10 cellular contexts compared by ENCODE assay signal in genomic region chr1:44418022-44418673, GRCh38. TPM values are rescaled to one million over a fixed set of nuclear protein-coding genes. Genes with fewer than 3 reads are reported as not detected.
DNase-seq lines count a peak whose midpoint lies in the region; ATAC-seq, FAIRE-seq and TF ChIP-seq lines count a peak whose summit lies in the region.
"Had no signal": no experiment of that assay in that cellular context is flagged by ENCODE, and none has a peak within 500 bp of the region (broad histone marks: within the 10 kb centered on the region; RNA-seq: fewer than 3 reads in every experiment).

No MANE protein-coding gene starts in this region.

- TF ChIP-seq EP300 in H1 (IDR thresholded peaks at IDR 0.05; ENCODE audit: borderline replicate concordance in 1 of 2, low read depth in 2 of 2, low read length in 2 of 2) = no peak

- no peak for TF ChIP-seq RAD21 in H1 (IDR thresholded peaks at IDR 0.05 in 1 of 2, conservative IDR thresholded peaks at IDR 0.05 in 1 of 2; ENCODE audit: low read depth in 2 of 2, low read length in 2 of 2)

- H3K36me3 ChIP-seq in ACC112 (ENCODE audit: insufficient read depth, low read length) = no peaks in the 10 kb centered on the region
- no peaks in the 10 kb centered on the region for H3K36me3 ChIP-seq in HUES6 (ENCODE audit: control insufficient read depth, insufficient read depth, low read length)
- peaks cover 0 to 15% (median under 1%) of the 10 kb centered on the region in 4 experiments; a peak in 2 of 8 replicates for H3K36me3 ChIP-seq in H1 (ENCODE audit: control insufficient read depth in 2 of 4, insufficient read depth in 4 of 4, low read length in 3 of 4)

- no peaks in the 10 kb centered on the region for H3K9me3 Mint-ChIP-seq in neural crest cell

- H2BK5ac ChIP-seq in H1 (ENCODE audit: low read depth, low read length) = peak overlapping the region; percentile 21; the same call in 1 of the 2 replicates

- peak overlapping the region; percentile 33; the same call in 1 of the 2 replicates for H2BK12ac ChIP-seq in H1 (ENCODE audit: low read depth, low read length)

- no peak overlapping the region for H3K56ac ChIP-seq in H1 (replicated peaks; ENCODE audit: insufficient read length, low read depth, low read length)

- ATAC-seq in GM21515 (IDR thresholded peaks at IDR 0.05; ENCODE audit: unreplicated experiment) = no peak
- no peak for ATAC-seq in HG02884 (IDR thresholded peaks at IDR 0.05; ENCODE audit: unreplicated experiment)

- H4K5ac ChIP-seq in H1 (ENCODE audit: insufficient read length, low read depth, low read length) = peak overlapping the region; percentile 2

- TF ChIP-seq CTCF in H1 (IDR thresholded peaks at IDR 0.05; ENCODE audit: control extremely low read depth in 1 of 3, insufficient read depth in 1 of 3, low read depth in 1 of 3, low read length in 3 of 3) (no peak), neural crest cell (conservative IDR thresholded peaks at IDR 0.05) (no peak)

- no peaks in the 10 kb centered on the region for H3K4me1 ChIP-seq in ACC112 (ENCODE audit: control insufficient read depth, insufficient read depth, low read length, unreplicated experiment)
- H3K4me1 ChIP-seq in HUES6 (ENCODE audit: control insufficient read depth, insufficient read depth, low read length) = peaks cover 26% of the 10 kb centered on the region
- peaks cover 8 to 29% (median 23%) of the 10 kb centered on the region in 4 experiments for H3K4me1 ChIP-seq in H1 (replicated peaks in 1 of 4; ENCODE audit: control insufficient read depth in 3 of 4, insufficient read depth in 4 of 4, low read length in 3 of 4)

- no peak overlapping the region for H2BK20ac ChIP-seq in H1 (ENCODE audit: low read length)

- H3K27ac ChIP-seq in ACC112 (ENCODE audit: low read depth, low read length) (no peak overlapping the region), HUES6 (ENCODE audit: low read depth, low read length) (no peak overlapping the region; the same call in 1 of the 2 replicates), H1 (ENCODE audit: low read depth, low read length) (no peak overlapping the region; the same call in 1 of the 2 replicates)

- H2AK5ac ChIP-seq in H1 (ENCODE audit: low read depth, low read length) = no peak overlapping the region

- peak overlapping the region; percentile 55 for H3K9ac ChIP-seq in HUES6 (ENCODE audit: low read length)
- peak overlapping the region in 2 of 4 experiments; percentile 1 to 45; a peak in 3 of 7 replicates for H3K9ac ChIP-seq in H1 (replicated peaks in 1 of 4; ENCODE audit: extremely low read depth in 1 of 4, low read depth in 3 of 4, low read length in 3 of 4)

- H3K23me2 ChIP-seq in H1 (ENCODE audit: low read depth, low read length) = peaks cover 10% of the 10 kb centered on the region; the same call in 1 of the 2 replicates

- no peak for DNase-seq in H1 (ENCODE audit: low read depth in 1 of 2, low spot score in 2 of 2)
- peak; percentile 28 for DNase-seq in neural crest cell (ENCODE audit: low read depth, low spot score)
- no peak for DNase-seq in NCI-H2171 (lab: John Stamatoyannopoulos, UW)
- DNase-seq in SHP77 treated with DMSO at 0.1 percent for 48 hours (lab: John Stamatoyannopoulos, UW) = no peak
- DNase-seq: amniotic stem cell, NCI-H1694 treated with DMSO at 0.1 percent for 48 hours had no signal

- peaks cover 5% of the 10 kb centered on the region; the same call in 1 of the 2 replicates for H3K79me1 ChIP-seq in H1 (ENCODE audit: low read depth, low read length)

- H3K18ac ChIP-seq in H1 (ENCODE audit: extremely low read depth, low read length) = peak overlapping the region; percentile 91

- no peak for FAIRE-seq in H1 (lab: Jason Lieb, UNC)

- CTCF ChIA-PET in H1 (lab: Charles Lee; ENCODE audit: partially characterized antibody) = interaction anchor here (0.9 kb wide), 1 partner anchor 10 kb away, joined by 3 read pairs; no protein-coding TSS in a partner anchor

- H3K4me3 Mint-ChIP-seq in neural crest cell = peak overlapping the region; percentile 84

- H3K79me2 ChIP-seq in ACC112 (ENCODE audit: control insufficient read depth, insufficient read depth, low read length, unreplicated experiment) (no peaks in the 10 kb centered on the region), H1 (ENCODE audit: control insufficient read depth in 1 of 2, insufficient read depth in 2 of 2, low read length in 2 of 2) (peaks cover 0 to 42% of the 10 kb centered on the region in 2 experiments; a peak in 2 of 4 replicates)

- H4K91ac ChIP-seq in H1 (replicated peaks; ENCODE audit: insufficient read length, low read length) = peak overlapping the region; percentile 94

- POLR2A ChIA-PET in H1 (lab: Charles Lee; ENCODE audit: partially characterized antibody) = no interaction called here

- H3K4me3 ChIP-seq in ACC112 (ENCODE audit: low read depth, low read length) (0 out of 2 replicates have a peak overlapping the region, but pooled peaks have one; percentile 22), HUES6 (ENCODE audit: low read depth, low read length) (peak overlapping the region; percentile 69), H1 (ENCODE audit: extremely low read depth in 1 of 4, insufficient read depth in 2 of 4, low read depth in 3 of 4, low read length in 4 of 4) (peak overlapping the region; percentile 44 to 69 (median 53))

- peak overlapping the region; percentile 75 for H4K8ac ChIP-seq in H1 (ENCODE audit: extremely low read depth, insufficient read depth, low read length)

- H3K27me3 ChIP-seq in ACC112 (ENCODE audit: insufficient read depth, low read length) (peaks cover 86% of the 10 kb centered on the region), HUES6 (ENCODE audit: control insufficient read depth, insufficient read depth, low read length) (peaks cover 74% of the 10 kb centered on the region), H1 (replicated peaks in 1 of 4; ENCODE audit: control insufficient read depth in 3 of 4, extremely low read depth in 1 of 4, insufficient read depth in 3 of 4, low read length in 3 of 4) (peaks cover 0 to 10% (median 4%) of the 10 kb centered on the region in 4 experiments; a peak in 5 of 7 replicates)

- H3K4ac ChIP-seq in H1 (replicated peaks; ENCODE audit: insufficient read length, low read depth, low read length) = peak overlapping the region; percentile 55

- no peak overlapping the region for H3K23ac ChIP-seq in H1 (ENCODE audit: insufficient read length)

- H2AFZ ChIP-seq in ACC112 (ENCODE audit: low read length, unreplicated experiment) (no peak overlapping the region), H1 (ENCODE audit: low read length) (peak overlapping the region; percentile 67; the same call in 1 of the 2 replicates)

- peaks cover 46% of the 10 kb centered on the region for H3K4me1 Mint-ChIP-seq in neural crest cell

- 4% methylated on average over 41 of the region's 46 CpGs; no CpG with 5 or more reads in 1 of the 2 experiments for WGBS in H1 (ENCODE audit: extremely low coverage in 1 of 2, insufficient coverage in 1 of 2, insufficient read length in 1 of 2, insufficient replicate concordance in 2 of 2, low coverage in 1 of 2, low lambda C conversion rate in 2 of 2, missing lambda C conversion rate in 1 of 2), 2 experiments

- H2BK120ac ChIP-seq in H1 (replicated peaks; ENCODE audit: low read depth, low read length) = no peak overlapping the region

- H3K27me3 Mint-ChIP-seq in neural crest cell (ENCODE audit: low read depth) = peaks cover 67% of the 10 kb centered on the region

- peak overlapping the region; percentile 80 to 98 for H3K4me2 ChIP-seq in H1 (ENCODE audit: insufficient read depth in 1 of 2, low read depth in 2 of 2, low read length in 2 of 2)

- H3K27ac Mint-ChIP-seq in neural crest cell (ENCODE audit: unreplicated experiment) = peak overlapping the region; percentile 64

- H2BK15ac ChIP-seq in H1 (ENCODE audit: low read length) = peak overlapping the region; percentile 53; the same call in 1 of the 2 replicates

- H3K14ac ChIP-seq in H1 (ENCODE audit: insufficient read length) = no peak overlapping the region

- H4K20me1 ChIP-seq in H1 (replicated peaks in 1 of 2; ENCODE audit: control insufficient read depth in 1 of 2, insufficient read depth in 2 of 2, low read length in 2 of 2) = peaks cover 0 to 12% of the 10 kb centered on the region in 2 experiments

- H3K36me3 Mint-ChIP-seq in neural crest cell (ENCODE audit: low read depth) = no peaks in the 10 kb centered on the region

- TF ChIP-seq POLR2A in H1 (IDR thresholded peaks at IDR 0.05; ENCODE audit: control extremely low read depth in 1 of 2, low read depth in 2 of 2, low read length in 2 of 2) = no peak

- H3K9me3 ChIP-seq in HUES6 (ENCODE audit: control insufficient read depth, insufficient read depth, low read depth, low read length) (no peaks in the 10 kb centered on the region), H1 (ENCODE audit: insufficient read depth in 2 of 2, low read depth in 1 of 2, low read length in 1 of 2) (no peaks in the 10 kb centered on the region)

TF ChIP-seq in H1, 55 proteins besides CTCF, POLR2A, EP300 and RAD21 (continues in another document):
- no peak for TF ChIP-seq RFX5 (IDR thresholded peaks at IDR 0.05; ENCODE audit: borderline replicate concordance, low read depth, low read length)
- TF ChIP-seq BACH1 (IDR thresholded peaks at IDR 0.05; ENCODE audit: low read length) = peak; percentile 40; the same call in 1 of the 2 replicates
- no peak for TF ChIP-seq RXRA (IDR thresholded peaks at IDR 0.05; ENCODE audit: insufficient read depth, low read depth, low read length)
- TF ChIP-seq TAF7 (optimal IDR thresholded peaks at IDR 0.05; ENCODE audit: borderline replicate concordance, low read depth, low read length) = no peak
- no peak for TF ChIP-seq POLR2AphosphoS5 (IDR thresholded peaks at IDR 0.05; ENCODE audit: low read depth, low read length)
- TF ChIP-seq ZNF274 (IDR thresholded peaks at IDR 0.05; ENCODE audit: borderline replicate concordance, extremely low read depth, low read length) = no peak
- no peak for TF ChIP-seq EZH2 (IDR thresholded peaks at IDR 0.05; ENCODE audit: low read depth, low read length, severe bottlenecking)
- peak; percentile 50 for TF ChIP-seq KDM4A (IDR thresholded peaks at IDR 0.05; ENCODE audit: low read depth, low read length, severe bottlenecking)

RNA-seq across cellular contexts. Expression of gene RNF220, which starts 13.1 kb away (rescaled TPM):
- 123 and 127 TPM in 2 replicates for total RNA-seq in H1 (2021; fragmentation: NEBNext Ultra II Directional; extraction: Animal tissue kit (Norgen Biotek cat#: 25700))
- polyA plus RNA-seq in H1 (2011; rRNA removed) = 160 and 165 TPM in 2 replicates
- 144 TPM for polyA plus RNA-seq in H1 (2011; cell fraction: cytosol; rRNA removed)
- polyA plus RNA-seq in H1 (2011; cell fraction: nucleus; rRNA removed) = 173 TPM
- polyA plus RNA-seq in H1 (2012, experiment 1 of 2) = 101 to 164 TPM (median 152 TPM) in 4 replicates
- 105 TPM for polyA plus RNA-seq in H1 (2012, experiment 2 of 2)
- 93.4 TPM for polyA plus RNA-seq in H1 (2013, experiment 1 of 2)
- polyA plus RNA-seq in H1 (2013, experiment 2 of 2) = 89.5 TPM
- 86.4 and 97.4 TPM in 2 replicates for polyA minus RNA-seq in H1 (2011; rRNA and poly(A)+ RNA removed)
- polyA minus RNA-seq in H1 (2011; cell fraction: cytosol; rRNA and poly(A)+ RNA removed) = 44.8 TPM
- 86.8 TPM for polyA minus RNA-seq in H1 (2011; cell fraction: nucleus; rRNA and poly(A)+ RNA removed)
- total RNA-seq in neural crest cell = 96.7 and 101 TPM in 2 replicates
